In the genomic region with DNA sequence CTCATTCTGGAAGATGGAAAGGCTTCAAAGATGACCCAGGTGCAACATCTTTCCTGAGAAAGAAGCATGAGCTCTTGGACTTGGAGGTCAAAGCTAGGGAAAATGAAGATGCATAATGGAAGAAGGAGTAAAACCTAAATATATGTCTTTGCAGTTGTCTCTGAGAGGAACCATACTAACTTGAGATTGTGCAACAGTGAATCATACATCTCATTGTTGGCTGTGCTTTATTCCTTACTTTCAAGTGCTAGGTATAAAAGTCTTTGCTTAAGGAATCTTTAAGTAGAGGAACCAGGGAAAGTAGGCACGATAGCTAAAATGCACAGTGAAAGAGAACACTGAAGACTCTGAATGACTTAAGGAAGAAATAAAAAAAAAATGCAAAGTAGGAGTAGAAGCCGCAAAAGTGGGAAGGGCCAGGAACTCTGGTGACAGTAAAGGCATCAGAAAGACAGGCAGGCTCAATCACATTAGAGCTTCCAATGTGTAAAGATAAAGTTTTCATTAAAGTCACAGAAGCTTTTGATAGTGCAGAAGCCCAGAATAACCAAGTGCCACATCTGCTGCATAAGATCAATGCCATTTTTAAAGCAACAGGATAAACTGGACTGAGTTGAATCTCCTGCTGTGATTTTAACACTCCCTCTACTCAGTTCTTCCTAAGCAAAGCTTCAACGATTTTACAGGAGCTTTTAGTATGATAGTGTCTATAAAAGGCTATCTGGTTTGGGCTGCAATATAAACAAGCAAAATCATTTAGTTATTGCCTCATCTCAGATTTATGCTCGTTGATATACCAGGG, we compare ENCODE assay signal across 33 cellular contexts.
DNase-seq lines count a peak whose midpoint lies in the region; ATAC-seq, FAIRE-seq and TF ChIP-seq lines count a peak whose summit lies in the region.
"Had no signal": no experiment of that assay in that cellular context is flagged by ENCODE, and none has a peak within 500 bp of the region (broad histone marks: within the 10 kb centered on the region; RNA-seq: fewer than 3 reads in every experiment).

No MANE protein-coding gene starts in this region.

- intact Hi-C loops in prostate gland (cut with DNase I), result no loop called here

- H3K4me3 ChIP-seq in RWPE2 (ENCODE audit: severe bottlenecking), result no peak overlapping the region
- no peak overlapping the region for H3K4me3 ChIP-seq in fibroblast of mammary gland (ENCODE audit: control insufficient read depth, low read depth, low read length)
- no peak overlapping the region for H3K4me3 ChIP-seq in prostate gland
- H3K4me3 ChIP-seq: lower lobe of right lung, pancreas, PC-9, testis had no signal

- TF ChIP-seq POLR2A in prostate gland (IDR thresholded peaks at IDR 0.05) (no peak), H54 (IDR thresholded peaks at IDR 0.05; ENCODE audit: low read depth, low read length) (no peak)

- WGBS in prostate gland, result 38% methylated on average over 4 of the region's 4 CpGs

- H3K9me3 ChIP-seq in RWPE2 (ENCODE audit: severe bottlenecking) (no peaks in the 10 kb centered on the region), prostate gland (no peaks in the 10 kb centered on the region)
- H3K9me3 ChIP-seq: lower lobe of right lung, pancreas, SK-N-SH, testis had no signal

- no peak overlapping the region for H3K27ac ChIP-seq in RWPE2 (ENCODE audit: poor library complexity, severe bottlenecking)
- no peak overlapping the region for H3K27ac ChIP-seq in prostate gland
- H3K27ac ChIP-seq: C4-2B, HL-60, lower lobe of right lung, pancreas, PC-9, testis had no signal

- FAIRE-seq in H54 (lab: Jason Lieb, UNC), result no peak
- FAIRE-seq: pancreas, urothelium cell line had no signal

- H3K4me1 ChIP-seq in RWPE2 (ENCODE audit: insufficient read depth, poor library complexity, severe bottlenecking), result no peaks in the 10 kb centered on the region
- no peaks in the 10 kb centered on the region for H3K4me1 ChIP-seq in prostate gland (replicated peaks)
- H3K4me1 ChIP-seq: lower lobe of right lung, pancreas, testis had no signal

- TF ChIP-seq CTCF in RWPE2 (IDR thresholded peaks at IDR 0.05; ENCODE audit: poor library complexity, severe bottlenecking) (no peak), fibroblast of mammary gland (conservative IDR thresholded peaks at IDR 0.05; ENCODE audit: control insufficient read depth, insufficient read depth, low read depth, low read length) (no peak), prostate gland (IDR thresholded peaks at IDR 0.05) (no peak)

- 0 out of 3 replicates have a peak, but pooled peaks have one; percentile 40 for ATAC-seq in RWPE2 (ENCODE audit: low read depth)
- ATAC-seq: activated T-cell treated with anti-CD3 and anti-CD28 coated beads, Interleukin-2, amount 50 U/mL, for 4 hours; lower lobe of right lung; natural killer cell treated with Interleukin-12 subunit alpha and Interleukin-12 subunit beta and Interleukin-15 and Interleukin-18, amount 100 ng/mL, for 72 hours; pancreas; right cardiac atrium; Right ventricle myocardium inferior; stimulated activated naive CD8-positive, alpha-beta T cell treated with anti-CD3 and anti-CD28 coated beads, Interleukin-15, Interleukin-2, amounts not matched to agents 100 U/mL and 50 U/mL, for 24 hours; WTC11 had no signal

- H3K27me3 ChIP-seq in RWPE2 (ENCODE audit: insufficient read depth, poor library complexity, severe bottlenecking) (peaks cover 12% of the 10 kb centered on the region), prostate gland (replicated peaks; ENCODE audit: insufficient read depth) (no peaks in the 10 kb centered on the region)
- H3K27me3 ChIP-seq: pancreas, testis had no signal

- peak; percentile 10 for DNase-seq in NCI-H146 (lab: John Stamatoyannopoulos, UW)
- DNase-seq in NCI-H146 treated with DMSO at 0.1 percent for 48 hours (lab: John Stamatoyannopoulos, UW; ENCODE audit: unreplicated experiment), result no peak
- DNase-seq in RWPE2 (ENCODE audit: low spot score), result no peak
- DNase-seq in fibroblast of mammary gland (ENCODE audit: low read depth), result peak; percentile 1
- peak; percentile 10 for DNase-seq in retina
- no peak for DNase-seq in COLO668 (lab: John Stamatoyannopoulos, UW; ENCODE audit: unreplicated experiment)
- DNase-seq in prostate gland (ENCODE audit: low spot score), result no peak
- no peak for DNase-seq in H54 (ENCODE audit: insufficient read length, low spot score)
- DNase-seq: activated gamma-delta T cell treated with Interleukin-2 at 50 U/mL for 16 hours; activated naive CD8-positive, alpha-beta T cell treated with anti-CD3 and anti-CD28 coated beads, Interleukin-2, amount 10 ng/mL, durations not matched to agents 7 days and 5 days; activated T-cell treated with anti-CD3 and anti-CD28 coated beads, Interleukin-2, amount 50 U/mL, for 4 hours; DND-41; GOT3; hippocampal formation; Karpas-422; lower lobe of right lung; NCI-H1048; NCI-H1694 treated with DMSO at 0.1 percent for 48 hours; NCI-H2171 treated with DMSO at 0.1 percent for 48 hours; NCI-H526; pancreas; PC-9; right cardiac atrium; SK-N-SH; stimulated activated CD4-positive, alpha-beta T cell treated with anti-CD3 and anti-CD28 coated beads, Interleukin-1b, Interleukin-23, amount 100 ng/mL, for 48 hours; stimulated activated naive CD8-positive, alpha-beta T cell treated with anti-CD3 and anti-CD28 coated beads, Interleukin-15, Interleukin-2, amounts not matched to agents 100 U/mL and 50 U/mL, for 24 hours; testis had no signal

- H3K36me3 ChIP-seq in RWPE2 (ENCODE audit: low read depth) (no peaks in the 10 kb centered on the region), prostate gland (no peaks in the 10 kb centered on the region)
- H3K36me3 ChIP-seq: lower lobe of right lung, pancreas had no signal

Comparison
In these comparisons a context has a peak if more than half of its experiments do, and no peak if none do; other contexts are left out.
1. DNase-seq: peak in NCI-H146 (single experiment), fibroblast of mammary gland (single experiment) and retina (single experiment); none in NCI-H146 treated with DMSO at 0.1 percent for 48 hours (single experiment), RWPE2 (single experiment), COLO668 (single experiment), prostate gland (single experiment) and H54 (single experiment).